Comparison of ENCODE assay signal across 17 cellular contexts in the genomic region with DNA sequence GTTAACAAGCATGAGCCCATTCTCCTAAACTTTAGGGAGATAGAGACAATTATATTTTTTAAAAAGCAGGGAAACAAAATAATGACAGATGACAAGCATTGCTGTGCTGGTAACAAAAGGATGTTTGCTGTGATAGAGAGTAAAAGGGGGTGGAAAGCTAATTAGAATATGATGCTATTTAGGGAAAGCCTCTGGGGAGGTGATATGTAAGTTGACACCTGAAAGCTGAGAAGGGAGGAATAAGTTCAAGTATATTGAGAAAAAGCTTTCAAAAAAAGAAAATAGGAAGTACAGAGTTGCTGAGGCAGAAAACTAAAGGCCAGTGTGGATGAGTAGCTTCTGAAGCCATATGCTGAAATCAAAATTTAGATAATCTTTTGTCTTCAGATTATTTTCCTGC.
A peak's percentile ranks its signal among the peaks of the same experiment; 100 is the strongest.
DNase-seq lines count a peak whose midpoint lies in the region; ATAC-seq and TF ChIP-seq lines count a peak whose summit lies in the region.
"Had no signal": no experiment of that assay in that cellular context is flagged by ENCODE, and none has a peak within 500 bp of the region (broad histone marks: within the 10 kb centered on the region; RNA-seq: fewer than 3 reads in every experiment).

No MANE protein-coding gene starts in this region.

- no peak overlapping the region for H3K4me3 ChIP-seq in lower lobe of right lung
- H3K4me3 ChIP-seq: GM12878, Peyer's patch had no signal

- H3K36me3 ChIP-seq in lower lobe of right lung = no peaks in the 10 kb centered on the region
- H3K36me3 ChIP-seq: Peyer's patch had no signal

- no peak for TF ChIP-seq CTCF in lower lobe of right lung (IDR thresholded peaks at IDR 0.05)

- H3K9me3 ChIP-seq in lower lobe of right lung = no peaks in the 10 kb centered on the region
- H3K9me3 ChIP-seq: Peyer's patch, SK-N-SH had no signal

- H3K27me3 ChIP-seq in lower lobe of right lung (ENCODE audit: low read depth) = no peaks in the 10 kb centered on the region
- H3K27me3 ChIP-seq: Peyer's patch had no signal

- DNase-seq in NCI-H1417 (lab: John Stamatoyannopoulos, UW) = peak in 2 of 3 experiments; percentile 9 to 35
- no peak for DNase-seq in NCI-H1417 treated with DMSO at 0.1 percent for 48 hours (lab: John Stamatoyannopoulos, UW)
- peak; percentile 23 for DNase-seq in NAMALWA (ENCODE audit: low spot score)
- DNase-seq in OCI-M1 (lab: John Stamatoyannopoulos, UW) = peak; percentile 7
- peak; percentile 15 for DNase-seq in iPS-NIHi11 (ENCODE audit: low spot score)
- no peak for DNase-seq in lower lobe of right lung
- no peak for DNase-seq in stimulated activated CD8-positive, alpha-beta memory T cell treated with anti-CD3 and anti-CD28 coated beads, Interleukin-4, amount 100 ng/mL, for 48 hours
- DNase-seq: 8988T, Kasumi-1, NCI-H187, NCI-H226, Peyer's patch, Right ventricle myocardium superior, SK-N-SH had no signal

- no peak for ATAC-seq in lower lobe of right lung
- ATAC-seq in HG03159 (IDR thresholded peaks at IDR 0.05; ENCODE audit: unreplicated experiment) = no peak
- ATAC-seq: GM12878 had no signal

- intact Hi-C loops in lower lobe of right lung (cut with DNase I) = no loop called here

- H3K4me1 ChIP-seq in lower lobe of right lung = no peaks in the 10 kb centered on the region
- H3K4me1 ChIP-seq: Peyer's patch had no signal

- no peak overlapping the region for H3K27ac ChIP-seq in lower lobe of right lung
- H3K27ac ChIP-seq: C4-2B, Peyer's patch had no signal

Comparison
In these comparisons a context has a peak if more than half of its experiments do, and no peak if none do; other contexts are left out.
1. DNase-seq: peak in NCI-H1417 (2 of 3), NAMALWA (single experiment), OCI-M1 (single experiment) and iPS-NIHi11 (single experiment); none in NCI-H1417 treated with DMSO at 0.1 percent for 48 hours (single experiment), lower lobe of right lung (single experiment) and stimulated activated CD8-positive, alpha-beta memory T cell treated with anti-CD3 and anti-CD28 coated beads, Interleukin-4, amount 100 ng/mL, for 48 hours (single experiment).